18 cellular contexts compared by ENCODE assay signal in the genomic region with DNA sequence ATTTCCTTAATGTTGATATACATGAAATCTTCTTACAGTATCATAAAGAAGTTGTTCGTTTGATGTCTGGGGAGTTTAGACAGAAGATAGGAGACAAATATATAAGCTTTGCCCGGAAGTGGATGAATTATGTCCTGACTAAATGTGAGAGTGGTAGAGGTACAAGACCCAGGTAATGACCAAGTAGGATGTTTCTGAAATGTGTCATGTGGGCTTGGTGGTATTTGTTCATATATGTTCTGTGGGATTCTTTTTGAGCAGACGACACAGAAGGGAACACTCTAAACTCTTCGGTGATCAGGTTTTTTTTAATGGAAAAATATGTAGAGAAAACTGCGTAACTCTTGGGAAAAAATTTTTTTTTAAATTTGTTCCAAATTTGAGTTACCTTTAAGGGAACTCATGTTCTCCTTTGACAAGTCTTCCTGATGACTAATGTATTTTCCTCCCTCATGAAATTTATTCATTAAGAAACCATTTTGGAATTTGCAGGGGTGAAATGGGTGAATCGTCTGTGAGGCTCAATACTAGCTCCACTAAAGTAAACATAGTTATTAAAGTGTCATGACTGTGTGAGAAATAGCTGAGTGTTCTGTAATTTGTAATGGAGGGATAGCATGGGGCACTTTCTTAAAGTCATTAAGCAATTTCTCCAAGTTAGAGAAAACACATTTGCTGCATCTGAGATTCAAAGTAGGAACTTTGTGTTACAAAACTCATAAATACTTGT.
A peak's percentile ranks its signal among the peaks of the same experiment; 100 is the strongest.
DNase-seq lines count a peak whose midpoint lies in the region; ATAC-seq and TF ChIP-seq lines count a peak whose summit lies in the region.
"Had no signal": no experiment of that assay in that cellular context is flagged by ENCODE, and none has a peak within 500 bp of the region (broad histone marks: within the 10 kb centered on the region; RNA-seq: fewer than 3 reads in every experiment).

No MANE protein-coding gene starts in this region.

- H3K27me3 ChIP-seq in breast epithelium, result no peaks in the 10 kb centered on the region
- no peaks in the 10 kb centered on the region for H3K27me3 ChIP-seq in esophagus squamous epithelium
- H3K27me3 ChIP-seq: heart right ventricle had no signal

- H3K36me3 ChIP-seq in breast epithelium (peaks cover 26% of the 10 kb centered on the region), esophagus squamous epithelium (peaks cover 5 to 100% (median 20%) of the 10 kb centered on the region in 3 donors)

- 75 to 78% methylated on average over 6 of the region's 6 CpGs for WGBS in esophagus squamous epithelium, 2 donors

- H3K4me3 ChIP-seq in breast epithelium, result no peak overlapping the region
- H3K4me3 ChIP-seq in fibroblast of villous mesenchyme (ENCODE audit: low read depth, low read length), result no peak overlapping the region
- no peak overlapping the region for H3K4me3 ChIP-seq in esophagus squamous epithelium
- H3K4me3 ChIP-seq: A549, heart right ventricle had no signal

- no peaks in the 10 kb centered on the region for H3K9me3 Mint-ChIP-seq in MCF 10A (ENCODE audit: unreplicated experiment)
- no peaks in the 10 kb centered on the region for H3K9me3 Mint-ChIP-seq in activated T-helper 1 cell treated with anti-CD3 and anti-CD28 coated beads, Interleukin-12 subunit alpha, Interleukin-12 subunit beta, Interleukin-2, Interleukin-4 antibody, amounts not matched to agents 30 ng/mL and 10 ng/mL and 1 ng/mL, durations not matched to agents 14 hours and 24 hours and 36 hours
- H3K9me3 Mint-ChIP-seq in stimulated activated effector memory CD8-positive, alpha-beta T cell treated with anti-CD3 and anti-CD28 coated beads, Interleukin-12 subunit alpha, Interleukin-12 subunit beta, amount 100 ng/mL, for 72 hours, result no peaks in the 10 kb centered on the region
- H3K9me3 Mint-ChIP-seq: neural crest cell had no signal

- H3K4me1 ChIP-seq in breast epithelium, result no peaks in the 10 kb centered on the region
- no peaks in the 10 kb centered on the region for H3K4me1 ChIP-seq in esophagus squamous epithelium
- H3K4me1 ChIP-seq: heart right ventricle had no signal

- CTCF ChIA-PET in MCF 10A (lab: Yijun Ruan, JAX), result interaction anchor here (0.8 to 1.5 kb wide), 4 partner anchors 9 to 100 kb away, joined by 3 to 6 read pairs (median 4); a partner anchor contains a TSS

- intact Hi-C loops in MCF 10A (cut with micrococcal nuclease), result loop anchor here (2.0 to 5.0 kb wide), 2 partner anchors 100 to 161 kb away; a partner anchor contains a TSS
- intact Hi-C loops in breast epithelium (cut with DNase I; ENCODE audit: low total_unique reads), result no loop called here
- intact Hi-C loops in activated T-helper 1 cell treated with anti-CD3 and anti-CD28 coated beads, Interleukin-12 subunit alpha, Interleukin-12 subunit beta, Interleukin-2, Interleukin-4 antibody, amounts not matched to agents 30 ng/mL and 10 ng/mL and 1 ng/mL, durations not matched to agents 14 hours and 24 hours and 36 hours (cut with micrococcal nuclease), result no loop called here
- intact Hi-C loops in esophagus squamous epithelium (cut with DNase I), result no loop called here

- H3K27ac Mint-ChIP-seq in MCF 10A (ENCODE audit: low read depth, unreplicated experiment), result peak overlapping the region; percentile 81
- peak overlapping the region; percentile 20 for H3K27ac Mint-ChIP-seq in activated T-helper 1 cell treated with anti-CD3 and anti-CD28 coated beads, Interleukin-12 subunit alpha, Interleukin-12 subunit beta, Interleukin-2, Interleukin-4 antibody, amounts not matched to agents 30 ng/mL and 10 ng/mL and 1 ng/mL, durations not matched to agents 14 hours and 24 hours and 36 hours
- no peak overlapping the region for H3K27ac Mint-ChIP-seq in stimulated activated effector memory CD8-positive, alpha-beta T cell treated with anti-CD3 and anti-CD28 coated beads, Interleukin-12 subunit alpha, Interleukin-12 subunit beta, amount 100 ng/mL, for 72 hours

- H3K9me3 ChIP-seq in breast epithelium (no peaks in the 10 kb centered on the region), esophagus squamous epithelium (no peaks in the 10 kb centered on the region)
- H3K9me3 ChIP-seq: A549, heart right ventricle had no signal

- H3K4me1 Mint-ChIP-seq in MCF 10A (ENCODE audit: insufficient read depth, unreplicated experiment), result peaks cover 22% of the 10 kb centered on the region
- peaks cover 7% of the 10 kb centered on the region for H3K4me1 Mint-ChIP-seq in activated T-helper 1 cell treated with anti-CD3 and anti-CD28 coated beads, Interleukin-12 subunit alpha, Interleukin-12 subunit beta, Interleukin-2, Interleukin-4 antibody, amounts not matched to agents 30 ng/mL and 10 ng/mL and 1 ng/mL, durations not matched to agents 14 hours and 24 hours and 36 hours (ENCODE audit: low read depth)
- H3K4me1 Mint-ChIP-seq in stimulated activated effector memory CD8-positive, alpha-beta T cell treated with anti-CD3 and anti-CD28 coated beads, Interleukin-12 subunit alpha, Interleukin-12 subunit beta, amount 100 ng/mL, for 72 hours, result no peaks in the 10 kb centered on the region

- POLR2A ChIA-PET in MCF 10A (lab: Yijun Ruan, JAX), result interaction anchor here (1.2 to 1.4 kb wide), 3 partner anchors 11 to 279 kb away, joined by 4 to 6 read pairs (median 5); no protein-coding TSS in a partner anchor

- peak overlapping the region; percentile 21 for H3K4me3 Mint-ChIP-seq in MCF 10A (ENCODE audit: unreplicated experiment)
- H3K4me3 Mint-ChIP-seq in activated T-helper 1 cell treated with anti-CD3 and anti-CD28 coated beads, Interleukin-12 subunit alpha, Interleukin-12 subunit beta, Interleukin-2, Interleukin-4 antibody, amounts not matched to agents 30 ng/mL and 10 ng/mL and 1 ng/mL, durations not matched to agents 14 hours and 24 hours and 36 hours, result no peak overlapping the region
- H3K4me3 Mint-ChIP-seq in stimulated activated effector memory CD8-positive, alpha-beta T cell treated with anti-CD3 and anti-CD28 coated beads, Interleukin-12 subunit alpha, Interleukin-12 subunit beta, amount 100 ng/mL, for 72 hours, result no peak overlapping the region
- H3K4me3 Mint-ChIP-seq: neural crest cell had no signal

- H3K27ac ChIP-seq in breast epithelium, result no peak overlapping the region
- H3K27ac ChIP-seq in esophagus squamous epithelium, result peak overlapping the region in 1 of 4 donors; percentile 12
- H3K27ac ChIP-seq: A549, heart right ventricle had no signal

- TF ChIP-seq POLR2A in breast epithelium (IDR thresholded peaks at IDR 0.05), result no peak
- TF ChIP-seq POLR2A in esophagus squamous epithelium (IDR thresholded peaks at IDR 0.05), result no peak

- no peaks in the 10 kb centered on the region for H3K27me3 Mint-ChIP-seq in MCF 10A (ENCODE audit: insufficient read depth, unreplicated experiment)
- H3K27me3 Mint-ChIP-seq in activated T-helper 1 cell treated with anti-CD3 and anti-CD28 coated beads, Interleukin-12 subunit alpha, Interleukin-12 subunit beta, Interleukin-2, Interleukin-4 antibody, amounts not matched to agents 30 ng/mL and 10 ng/mL and 1 ng/mL, durations not matched to agents 14 hours and 24 hours and 36 hours (ENCODE audit: insufficient read depth), result no peaks in the 10 kb centered on the region

- ATAC-seq in stimulated activated effector memory CD8-positive, alpha-beta T cell treated with anti-CD3 and anti-CD28 coated beads, Interleukin-12 subunit alpha, Interleukin-12 subunit beta, amount 100 ng/mL, for 72 hours, result peak; percentile 82
- ATAC-seq: A549, heart right ventricle, HepG2 had no signal

- DNase-seq in MCF 10A (ENCODE audit: unreplicated experiment), result peak; percentile 41
- no peak for DNase-seq in breast epithelium (ENCODE audit: low spot score in 2 of 2)
- DNase-seq in activated T-helper 1 cell treated with anti-CD3 and anti-CD28 coated beads, Interleukin-12 subunit alpha, Interleukin-12 subunit beta, Interleukin-2, Interleukin-4 antibody, amounts not matched to agents 30 ng/mL and 10 ng/mL and 1 ng/mL, durations not matched to agents 14 hours and 24 hours and 36 hours (ENCODE audit: low spot score), result no peak
- DNase-seq in fibroblast of villous mesenchyme (ENCODE audit: low read depth), result peak; percentile 95
- no peak for DNase-seq in stimulated activated effector memory CD8-positive, alpha-beta T cell treated with anti-CD3 and anti-CD28 coated beads, Interleukin-12 subunit alpha, Interleukin-12 subunit beta, amount 100 ng/mL, for 72 hours (ENCODE audit: low spot score in 2 of 2)
- DNase-seq in stimulated activated CD4-positive, alpha-beta T cell treated with anti-CD3 and anti-CD28 coated beads, Interleukin-4, amount 100 ng/mL, for 24 hours, result no peak
- no peak for DNase-seq in putamen (ENCODE audit: low spot score)
- DNase-seq in esophagus squamous epithelium (lab: John Stamatoyannopoulos, UW), result no peak
- DNase-seq: activated CD4-positive, CD25-positive, alpha-beta regulatory T cell; activated gamma-delta T cell; heart right ventricle; NCI-H187 treated with DMSO at 0.1 percent for 48 hours; NCI-H510A; Right ventricle myocardium superior; T-helper 1 cell had no signal

- peaks cover 75% of the 10 kb centered on the region for H3K36me3 Mint-ChIP-seq in MCF 10A (ENCODE audit: insufficient read depth, unreplicated experiment)
- H3K36me3 Mint-ChIP-seq in activated T-helper 1 cell treated with anti-CD3 and anti-CD28 coated beads, Interleukin-12 subunit alpha, Interleukin-12 subunit beta, Interleukin-2, Interleukin-4 antibody, amounts not matched to agents 30 ng/mL and 10 ng/mL and 1 ng/mL, durations not matched to agents 14 hours and 24 hours and 36 hours (ENCODE audit: low read depth), result peaks cover 44% of the 10 kb centered on the region
- peaks cover 85% of the 10 kb centered on the region for H3K36me3 Mint-ChIP-seq in stimulated activated effector memory CD8-positive, alpha-beta T cell treated with anti-CD3 and anti-CD28 coated beads, Interleukin-12 subunit alpha, Interleukin-12 subunit beta, amount 100 ng/mL, for 72 hours

- TSS peak; percentile 40 for BruUV-seq in MCF 10A (replicated peaks; lab: Mats Ljungman, UMichigan)

- TF ChIP-seq CTCF in MCF 10A (IDR thresholded peaks at IDR 0.05; ENCODE audit: unreplicated experiment) (no peak), breast epithelium (IDR thresholded peaks at IDR 0.05) (no peak), fibroblast of villous mesenchyme (IDR thresholded peaks at IDR 0.05; ENCODE audit: insufficient read depth, low read depth, low read length) (no peak), esophagus squamous epithelium (IDR thresholded peaks at IDR 0.05) (no peak)

Comparison
In these comparisons a context has a peak if more than half of its experiments do, and no peak if none do; other contexts are left out.
1. DNase-seq: peak in MCF 10A (single experiment) and fibroblast of villous mesenchyme (single experiment); none in breast epithelium (0 of 2), activated T-helper 1 cell treated with anti-CD3 and anti-CD28 coated beads, Interleukin-12 subunit alpha, Interleukin-12 subunit beta, Interleukin-2, Interleukin-4 antibody, amounts not matched to agents 30 ng/mL and 10 ng/mL and 1 ng/mL, durations not matched to agents 14 hours and 24 hours and 36 hours (single experiment), stimulated activated effector memory CD8-positive, alpha-beta T cell treated with anti-CD3 and anti-CD28 coated beads, Interleukin-12 subunit alpha, Interleukin-12 subunit beta, amount 100 ng/mL, for 72 hours (0 of 2), stimulated activated CD4-positive, alpha-beta T cell treated with anti-CD3 and anti-CD28 coated beads, Interleukin-4, amount 100 ng/mL, for 24 hours (single experiment), putamen (single experiment) and esophagus squamous epithelium (single experiment).